ENCODE assay signal across 8 cellular contexts in the genomic region with DNA sequence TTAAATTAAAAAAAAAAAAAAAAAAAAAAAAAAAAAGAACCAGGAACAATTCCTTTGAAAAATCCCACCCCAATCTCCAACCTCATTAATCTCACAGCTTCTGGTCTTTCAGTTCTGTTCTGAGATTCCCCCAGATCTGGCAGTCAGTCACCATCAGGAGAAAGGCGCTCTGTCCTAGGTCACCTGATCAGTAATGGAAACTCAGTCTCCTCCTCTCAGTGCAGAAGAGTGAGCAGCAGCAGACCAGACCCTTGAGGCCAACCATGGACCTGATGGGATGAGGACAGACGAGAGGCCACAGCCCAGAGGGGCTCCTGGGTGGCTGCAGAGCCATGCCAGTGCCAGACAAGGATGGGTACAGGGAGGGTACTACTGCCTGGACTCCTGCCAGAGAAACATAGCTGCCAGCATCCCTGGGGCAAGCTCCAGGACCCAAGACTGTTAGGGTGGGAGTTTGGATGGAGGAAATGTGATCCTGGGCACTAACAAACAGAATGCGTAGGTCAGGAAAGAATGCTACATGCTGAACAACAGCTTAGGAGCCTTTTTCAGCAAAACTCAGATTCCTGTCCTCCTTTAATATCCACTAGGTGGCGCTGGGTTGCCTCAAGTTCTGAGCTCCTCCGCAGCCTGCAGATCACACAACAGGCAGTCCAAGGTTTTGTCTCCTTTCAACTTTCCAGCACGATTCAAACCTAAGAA. TPM values are rescaled to one million over a fixed set of nuclear protein-coding genes. Genes with fewer than 3 reads are reported as not detected.
DNase-seq lines count a peak whose midpoint lies in the region; ATAC-seq, FAIRE-seq and TF ChIP-seq lines count a peak whose summit lies in the region.

No MANE protein-coding gene starts in this region.

- no peak for ATAC-seq in HG02610 (IDR thresholded peaks at IDR 0.05; ENCODE audit: unreplicated experiment)

- H3K4me3 ChIP-seq in epithelial cell of esophagus (ENCODE audit: low read length): no peak overlapping the region

- peak; percentile 36 for FAIRE-seq in HTR-8/SVneo (lab: Jason Lieb, UNC)

- TF ChIP-seq CTCF in epithelial cell of esophagus (IDR thresholded peaks at IDR 0.05; ENCODE audit: insufficient read depth, low read depth, low read length, missing control alignments): peak; percentile 85

- DNase-seq in COR-L47 (lab: John Stamatoyannopoulos, UW) (peak; percentile 69), HTR-8/SVneo (ENCODE audit: insufficient read length, low spot score) (peak; percentile 81), NOMO-1 (lab: John Stamatoyannopoulos, UW; ENCODE audit: unreplicated experiment in 2 of 2) (peak; percentile 71 to 80), epithelial cell of esophagus (ENCODE audit: low read depth) (peak; percentile 82), myocyte (ENCODE audit: low read depth) (peak; percentile 77), superior temporal gyrus (ENCODE audit: extremely low spot score) (peak; percentile 92)
- DNase-seq in activated CD8-positive, alpha-beta memory T cell treated with anti-CD3 and anti-CD28 coated beads, Interleukin-2, amount 50 U/mL, for 1 hour (ENCODE audit: extremely low read depth): peak; percentile 14

RNA-seq across cellular contexts. Expression of gene MPG, which starts 28.7 kb away (rescaled TPM):
- 162 and 168 TPM in 2 replicates for total RNA-seq in myocyte
- 103 TPM for polyA plus RNA-seq in myocyte (2012)

RNA-seq across cellular contexts. Expression of gene NPRL3, which starts 31.7 kb away (rescaled TPM):
- total RNA-seq in myocyte: 10.4 and 11.2 TPM in 2 replicates
- polyA plus RNA-seq in myocyte (2012): 41.0 TPM

RNA-seq across cellular contexts. Expression of gene RHBDF1, which starts 34.3 kb away (rescaled TPM):
- total RNA-seq in myocyte: 92.1 and 103 TPM in 2 replicates
- polyA plus RNA-seq in myocyte (2012): 101 TPM

RNA-seq across cellular contexts. Expression of gene HBZ, which starts 45.7 kb away (rescaled TPM):
- total RNA-seq in myocyte: not detected in 2 replicates
- polyA plus RNA-seq in myocyte (2012): not detected

RNA-seq across cellular contexts. Expression of gene SNRNP25, which starts 53.1 kb away (rescaled TPM):
- total RNA-seq in myocyte: 16.9 and 24.1 TPM in 2 replicates
- polyA plus RNA-seq in myocyte (2012): 40.1 TPM

Comparison
In these comparisons a context has a peak if more than half of its experiments do, and no peak if none do; other contexts are left out.
1. DNase-seq: peak in every context shown above with its lines; median percentile 92 in superior temporal gyrus; 82 in epithelial cell of esophagus; 81 in HTR-8/SVneo; 77 in myocyte; 76 in NOMO-1; 69 in COR-L47; 14 in activated CD8-positive, alpha-beta memory T cell treated with anti-CD3 and anti-CD28 coated beads, Interleukin-2, amount 50 U/mL, for 1 hour.